3 cellular contexts compared by ENCODE assay signal in genomic region chr3:112786881-112787625, GRCh38.
TF ChIP-seq lines count a peak whose summit lies in the region.

No MANE protein-coding gene starts in this region.

TF ChIP-seq in GM23338, 12 proteins besides CTCF, POLR2A, EP300 and RAD21:
- TF ChIP-seq REST (IDR thresholded peaks at IDR 0.05; ENCODE audit: unreplicated experiment) (no peak), EZH2phosphoT487 (IDR thresholded peaks at IDR 0.05; ENCODE audit: unreplicated experiment) (no peak)

TF ChIP-seq in K562, 482 proteins besides CTCF, POLR2A, EP300 and RAD21 (continued from another document):
- TF ChIP-seq MAFG (tag; conservative IDR thresholded peaks at IDR 0.05) (peak; percentile 62), ZNF316 (IDR thresholded peaks at IDR 0.05) (peak; percentile 53), C11orf30 (IDR thresholded peaks at IDR 0.05; ENCODE audit: low read depth) (0 out of 2 replicates have a peak, but pooled peaks have one; percentile 5), ZC3H11A (IDR thresholded peaks at IDR 0.05; ENCODE audit: low read depth, low read length) (no peak), RFX1 (IDR thresholded peaks at IDR 0.05) (no peak), RBM22 (IDR thresholded peaks at IDR 0.05; ENCODE audit: low read depth, low read length, poor library complexity, severe bottlenecking) (no peak), ZFP1 (CRISPR knock-in tag; IDR thresholded peaks at IDR 0.05) (no peak), ZNF407 (IDR thresholded peaks at IDR 0.05; ENCODE audit: low read depth) (no peak), ZNF586 (CRISPR knock-in tag; conservative IDR thresholded peaks at IDR 0.05) (no peak), FOS (IDR thresholded peaks at IDR 0.05; ENCODE audit: extremely low read depth, insufficient read length) (no peak), RUNX1 (IDR thresholded peaks at IDR 0.05; ENCODE audit: low read depth) (no peak), BACH1 (tag; IDR thresholded peaks at IDR 0.05) (0 out of 2 replicates have a peak, but pooled peaks have one; percentile 18)

TF ChIP-seq in WTC11, 78 proteins besides CTCF, POLR2A, EP300 and RAD21 (continued from another document):
- TF ChIP-seq SMAD3 (CRISPR knock-in tag; IDR thresholded peaks at IDR 0.05; ENCODE audit: borderline replicate concordance) (no peak), NFYB (CRISPR knock-in tag; conservative IDR thresholded peaks at IDR 0.05; ENCODE audit: low read depth) (no peak), E2F5 (CRISPR knock-in tag; IDR thresholded peaks at IDR 0.05) (no peak), ZNF263 (CRISPR knock-in tag; IDR thresholded peaks at IDR 0.05; ENCODE audit: low read depth) (no peak), MLX (CRISPR knock-in tag; IDR thresholded peaks at IDR 0.05) (no peak), ZNF121 (CRISPR knock-in tag; IDR thresholded peaks at IDR 0.05) (no peak), NFATC4 (CRISPR knock-in tag; IDR thresholded peaks at IDR 0.05) (no peak), ETV6 (CRISPR knock-in tag; IDR thresholded peaks at IDR 0.05) (no peak), ATF1 (CRISPR knock-in tag; IDR thresholded peaks at IDR 0.05) (no peak)
TF ChIP-seq in WTC11: peak in this region for 0.
